Comparison of ENCODE assay signal across 18 cellular contexts in genomic region chr12:80681287-80681686, GRCh38. TPM values are rescaled to one million over a fixed set of nuclear protein-coding genes. Genes with fewer than 3 reads are reported as not detected.
DNase-seq lines count a peak whose midpoint lies in the region; ATAC-seq and TF ChIP-seq lines count a peak whose summit lies in the region.
"Had no signal": no experiment of that assay in that cellular context is flagged by ENCODE, and none has a peak within 500 bp of the region (broad histone marks: within the 10 kb centered on the region; RNA-seq: fewer than 3 reads in every experiment).

No MANE protein-coding gene starts in this region.

- H3K4me1 Mint-ChIP-seq in activated CD4-positive, alpha-beta T cell treated with anti-CD3 and anti-CD28 coated beads for 36 hours = no peaks in the 10 kb centered on the region
- H3K4me1 Mint-ChIP-seq: stimulated activated naive CD8-positive, alpha-beta T cell treated with anti-CD3 and anti-CD28 coated beads, Interleukin-15, amount 100 ng/mL, for 72 hours had no signal

- no peaks in the 10 kb centered on the region for H3K36me3 ChIP-seq in GM23248 (ENCODE audit: low read depth)
- no peaks in the 10 kb centered on the region for H3K36me3 ChIP-seq in osteoblast (ENCODE audit: insufficient read depth, low read length)
- H3K36me3 ChIP-seq: BLaER1 treated with 17β-estradiol and CSF1 and Interleukin-3, amounts not matched to agents 10 nM and 100 nM; heart right ventricle; right atrium auricular region had no signal

- no peaks in the 10 kb centered on the region for H3K9me3 Mint-ChIP-seq in activated CD4-positive, alpha-beta T cell treated with anti-CD3 and anti-CD28 coated beads for 36 hours (ENCODE audit: low read depth)

- intact Hi-C loops in activated CD4-positive, alpha-beta T cell treated with anti-CD3 and anti-CD28 coated beads for 36 hours (cut with DNase I, micrococcal nuclease) = no loop called here

- H3K27me3 Mint-ChIP-seq in activated CD4-positive, alpha-beta T cell treated with anti-CD3 and anti-CD28 coated beads for 36 hours = no peaks in the 10 kb centered on the region
- H3K27me3 Mint-ChIP-seq: activated CD4-positive, alpha-beta memory T cell treated with anti-CD3 and anti-CD28 coated beads for 36 hours; stimulated activated naive CD8-positive, alpha-beta T cell treated with anti-CD3 and anti-CD28 coated beads, Interleukin-15, amount 100 ng/mL, for 72 hours had no signal

- POLR2A ChIA-PET in activated CD4-positive, alpha-beta T cell treated with anti-CD3 and anti-CD28 coated beads for 36 hours (lab: Charles Lee) = no interaction called here

- H3K4me3 Mint-ChIP-seq in activated CD4-positive, alpha-beta T cell treated with anti-CD3 and anti-CD28 coated beads for 36 hours = no peak overlapping the region
- H3K4me3 Mint-ChIP-seq: activated CD4-positive, alpha-beta memory T cell treated with anti-CD3 and anti-CD28 coated beads for 36 hours; stimulated activated naive CD8-positive, alpha-beta T cell treated with anti-CD3 and anti-CD28 coated beads, Interleukin-15, amount 100 ng/mL, for 72 hours had no signal

- H4K20me1 ChIP-seq in GM23248 (ENCODE audit: insufficient read depth) = no peaks in the 10 kb centered on the region
- no peaks in the 10 kb centered on the region for H4K20me1 ChIP-seq in osteoblast (ENCODE audit: insufficient read depth, low read length)
- H4K20me1 ChIP-seq: BLaER1 treated with 17β-estradiol and CSF1 and Interleukin-3, amounts not matched to agents 10 nM and 100 nM had no signal

- H3K4me2 ChIP-seq in GM23248 (ENCODE audit: unreplicated experiment) = no peak overlapping the region
- peak overlapping the region; percentile 26 for H3K4me2 ChIP-seq in osteoblast (ENCODE audit: insufficient read depth, low read length)
- H3K4me2 ChIP-seq: BLaER1 treated with 17β-estradiol and CSF1 and Interleukin-3, amounts not matched to agents 10 nM and 100 nM had no signal

- H3K4me3 ChIP-seq in GM23248 (no peak overlapping the region), osteoblast (ENCODE audit: insufficient read depth, low read length) (no peak overlapping the region)
- H3K4me3 ChIP-seq: BLaER1 treated with 17β-estradiol and CSF1 and Interleukin-3, amounts not matched to agents 10 nM and 100 nM; heart right ventricle; right atrium auricular region had no signal

- H3K79me2 ChIP-seq in GM23248 (ENCODE audit: insufficient read depth) (no peaks in the 10 kb centered on the region), osteoblast (ENCODE audit: insufficient read depth, low read length) (no peaks in the 10 kb centered on the region)

- H3K27ac ChIP-seq in GM23248 (no peak overlapping the region), osteoblast (ENCODE audit: low read depth, low read length) (no peak overlapping the region)
- H3K27ac ChIP-seq: BLaER1 treated with 17β-estradiol and CSF1 and Interleukin-3, amounts not matched to agents 10 nM and 100 nM; heart right ventricle; right atrium auricular region; RWPE1 had no signal

- H3K4me1 ChIP-seq in GM23248 (ENCODE audit: insufficient read depth) = no peaks in the 10 kb centered on the region
- H3K4me1 ChIP-seq in osteoblast (ENCODE audit: insufficient read depth, low read length) = no peaks in the 10 kb centered on the region
- H3K4me1 ChIP-seq: BLaER1 treated with 17β-estradiol and CSF1 and Interleukin-3, amounts not matched to agents 10 nM and 100 nM; heart right ventricle; right atrium auricular region had no signal

- CTCF ChIA-PET in activated CD4-positive, alpha-beta T cell treated with anti-CD3 and anti-CD28 coated beads for 36 hours (lab: Charles Lee) = no interaction called here

- in situ Hi-C loops in GM23248 (cut with MboI) = no loop called here

- no peaks in the 10 kb centered on the region for H3F3A ChIP-seq in GM23248 (ENCODE audit: insufficient read depth)

- H2AFZ ChIP-seq in GM23248 = peak overlapping the region; percentile 6; the same call in 1 of the 2 replicates
- no peak overlapping the region for H2AFZ ChIP-seq in osteoblast (ENCODE audit: low read length)

- H3K27me3 ChIP-seq in GM23248 (replicated peaks; ENCODE audit: insufficient read depth) (no peaks in the 10 kb centered on the region), osteoblast (ENCODE audit: insufficient read depth, low read length) (no peaks in the 10 kb centered on the region)
- H3K27me3 ChIP-seq: BLaER1 treated with 17β-estradiol and CSF1 and Interleukin-3, amounts not matched to agents 10 nM and 100 nM; heart right ventricle; right atrium auricular region had no signal

- no peak for DNase-seq in GM23248
- DNase-seq in osteoblast (ENCODE audit: insufficient read length, low spot score, missing footprints) = no peak
- DNase-seq in activated CD4-positive, alpha-beta T cell treated with anti-CD3 and anti-CD28 coated beads for 36 hours = no peak
- DNase-seq: activated CD4-positive, alpha-beta memory T cell treated with anti-CD3 and anti-CD28 coated beads for 36 hours; activated naive CD4-positive, alpha-beta T cell; DND-41; heart right ventricle; left cardiac atrium; NCI-H446 treated with DMSO at 0.1 percent for 48 hours; stimulated activated naive CD8-positive, alpha-beta T cell treated with anti-CD3 and anti-CD28 coated beads, Interleukin-15, amount 100 ng/mL, for 72 hours had no signal

- H3K36me3 Mint-ChIP-seq in activated CD4-positive, alpha-beta T cell treated with anti-CD3 and anti-CD28 coated beads for 36 hours (ENCODE audit: low read depth) = no peaks in the 10 kb centered on the region
- H3K36me3 Mint-ChIP-seq: activated CD4-positive, alpha-beta memory T cell treated with anti-CD3 and anti-CD28 coated beads for 36 hours had no signal

- ATAC-seq in GM18909 (IDR thresholded peaks at IDR 0.05; ENCODE audit: poor library complexity, unreplicated experiment) (peak; percentile 83), HG03439 (IDR thresholded peaks at IDR 0.05; ENCODE audit: unreplicated experiment) (peak; percentile 93), HG02981 (IDR thresholded peaks at IDR 0.05; ENCODE audit: unreplicated experiment) (no peak)
- no peak for ATAC-seq in activated CD4-positive, alpha-beta T cell treated with anti-CD3 and anti-CD28 coated beads for 36 hours
- ATAC-seq in activated CD4-positive, CD25-positive, alpha-beta regulatory T cell treated with anti-CD3 and anti-CD28 coated beads, Interleukin-2, amount 50 U/mL, for 24 hours = no peak
- ATAC-seq: heart right ventricle; left cardiac atrium; stimulated activated naive CD8-positive, alpha-beta T cell treated with anti-CD3 and anti-CD28 coated beads, Interleukin-15, amount 100 ng/mL, for 72 hours had no signal

- no peak overlapping the region for H3K27ac Mint-ChIP-seq in activated CD4-positive, alpha-beta T cell treated with anti-CD3 and anti-CD28 coated beads for 36 hours
- H3K27ac Mint-ChIP-seq: activated CD4-positive, alpha-beta memory T cell treated with anti-CD3 and anti-CD28 coated beads for 36 hours; stimulated activated naive CD8-positive, alpha-beta T cell treated with anti-CD3 and anti-CD28 coated beads, Interleukin-15, amount 100 ng/mL, for 72 hours had no signal

- no peaks in the 10 kb centered on the region for H3K9me2 ChIP-seq in GM23248 (ENCODE audit: insufficient read depth)

- H3K9me3 ChIP-seq in GM23248 (ENCODE audit: low read depth) (no peaks in the 10 kb centered on the region), osteoblast (ENCODE audit: low read depth, low read length) (no peaks in the 10 kb centered on the region)
- H3K9me3 ChIP-seq: BLaER1 treated with 17β-estradiol and CSF1 and Interleukin-3, amounts not matched to agents 10 nM and 100 nM; heart right ventricle; right atrium auricular region had no signal

- TF ChIP-seq CTCF in osteoblast (IDR thresholded peaks at IDR 0.05; ENCODE audit: extremely low read depth, low read depth, low read length) = no peak

- 26 to 27% methylated on average over 2 of the region's 2 CpGs for WGBS in GM23248 (ENCODE audit: low coverage in 1 of 2, low lambda C conversion rate in 2 of 2, missing lambda C conversion rate in 2 of 2), 2 experiments

- H3K9ac ChIP-seq in GM23248 = no peak overlapping the region
- H3K9ac ChIP-seq: BLaER1 treated with 17β-estradiol and CSF1 and Interleukin-3, amounts not matched to agents 10 nM and 100 nM had no signal

RNA-seq across cellular contexts. Expression of gene MYF6, which starts 26.1 kb away (rescaled TPM):
- not detected in 2 replicates for total RNA-seq in GM23248 (2014; rRNA removed; shearing (Covaris generic))
- polyA plus RNA-seq in GM23248 (2016; fragmentation: Nextera tagmentation; extraction: Ambion mirVana) = not detected in 2 replicates
- not detected in 2 replicates for total RNA-seq in osteoblast
- total RNA-seq in activated CD4-positive, alpha-beta T cell treated with anti-CD3 and anti-CD28 coated beads for 36 hours = not detected
- total RNA-seq: activated CD4-positive, alpha-beta memory T cell treated with anti-CD3 and anti-CD28 coated beads for 36 hours; H4; left cardiac atrium had no signal

RNA-seq across cellular contexts. Expression of gene MYF5, which starts 35.4 kb away (rescaled TPM):
- total RNA-seq in GM23248 (2014; rRNA removed; shearing (Covaris generic)) = not detected in 2 replicates
- polyA plus RNA-seq in GM23248 (2016; fragmentation: Nextera tagmentation; extraction: Ambion mirVana) = not detected in 2 replicates
- total RNA-seq in osteoblast = not detected in 2 replicates
- total RNA-seq in activated CD4-positive, alpha-beta T cell treated with anti-CD3 and anti-CD28 coated beads for 36 hours = not detected
- total RNA-seq: activated CD4-positive, alpha-beta memory T cell treated with anti-CD3 and anti-CD28 coated beads for 36 hours; H4; heart right ventricle; left cardiac atrium; right atrium auricular region had no signal
- polyA plus RNA-seq: heart right ventricle had no signal

Comparison
In these comparisons a context has a peak if more than half of its experiments do, and no peak if none do; other contexts are left out.
1. ATAC-seq: peak in GM18909 (single experiment) and HG03439 (single experiment); none in activated CD4-positive, alpha-beta T cell treated with anti-CD3 and anti-CD28 coated beads for 36 hours (single experiment), HG02981 (single experiment) and activated CD4-positive, CD25-positive, alpha-beta regulatory T cell treated with anti-CD3 and anti-CD28 coated beads, Interleukin-2, amount 50 U/mL, for 24 hours (0 of 2).